1 cellular context compared by ENCODE assay signal in genomic region chr22:35821654-35822053, GRCh38.
TF ChIP-seq lines count a peak whose summit lies in the region.

No MANE protein-coding gene starts in this region.

TF ChIP-seq in H1, 55 proteins besides CTCF, POLR2A, EP300 and RAD21 (continued from another document):
- no peak for TF ChIP-seq RNF2 (IDR thresholded peaks at IDR 0.05; ENCODE audit: borderline replicate concordance, low read depth, low read length, missing control alignments, poor library complexity, severe bottlenecking)
- no peak for TF ChIP-seq CBX8 (IDR thresholded peaks at IDR 0.05; ENCODE audit: borderline replicate concordance, low read depth, low read length)
- TF ChIP-seq, protein P1, sequence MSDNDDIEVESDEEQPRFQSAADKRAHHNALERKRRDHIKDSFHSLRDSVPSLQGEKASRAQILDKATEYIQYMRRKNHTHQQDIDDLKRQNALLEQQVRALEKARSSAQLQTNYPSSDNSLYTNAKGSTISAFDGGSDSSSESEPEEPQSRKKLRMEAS (IDR thresholded peaks at IDR 0.05): no peak
- no peak for TF ChIP-seq PHF8 (conservative IDR thresholded peaks at IDR 0.05; ENCODE audit: low read depth, low read length)
- no peak for TF ChIP-seq BCL11A (IDR thresholded peaks at IDR 0.05; ENCODE audit: low read depth in 2 of 2, low read length in 2 of 2)
